In genomic region chr3:150756491-150757059, GRCh38 we compare ENCODE assay signal across 1 cellular context.
TF ChIP-seq lines count a peak whose summit lies in the region.

No MANE protein-coding gene starts in this region.

TF ChIP-seq in liver, 16 proteins besides CTCF, POLR2A, EP300 and RAD21 (continued from another document):
- TF ChIP-seq GABPA (IDR thresholded peaks at IDR 0.05 in 1 of 2, conservative IDR thresholded peaks at IDR 0.05 in 1 of 2) (no peak), RXRA (IDR thresholded peaks at IDR 0.05) (peak; percentile 61 to 76), NR2F2 (IDR thresholded peaks at IDR 0.05) (no peak), ZBTB33 (IDR thresholded peaks at IDR 0.05) (peak; percentile 49), HNF4G (IDR thresholded peaks at IDR 0.05) (peak; percentile 75), SP1 (IDR thresholded peaks at IDR 0.05) (peak; percentile 58), EGR1 (IDR thresholded peaks at IDR 0.05; ENCODE audit: low read depth in 2 of 2) (peak in 1 of 2 donors; percentile 35), TAF1 (conservative IDR thresholded peaks at IDR 0.05) (no peak), HNF4A (conservative IDR thresholded peaks at IDR 0.05) (peak; percentile 90 to 93), JUND (IDR thresholded peaks at IDR 0.05) (peak in 1 of 2 donors; percentile 40), FOXA2 (IDR thresholded peaks at IDR 0.05) (peak; percentile 32), YY1 (IDR thresholded peaks at IDR 0.05) (peak; percentile 51)
- TF ChIP-seq, protein P1, sequence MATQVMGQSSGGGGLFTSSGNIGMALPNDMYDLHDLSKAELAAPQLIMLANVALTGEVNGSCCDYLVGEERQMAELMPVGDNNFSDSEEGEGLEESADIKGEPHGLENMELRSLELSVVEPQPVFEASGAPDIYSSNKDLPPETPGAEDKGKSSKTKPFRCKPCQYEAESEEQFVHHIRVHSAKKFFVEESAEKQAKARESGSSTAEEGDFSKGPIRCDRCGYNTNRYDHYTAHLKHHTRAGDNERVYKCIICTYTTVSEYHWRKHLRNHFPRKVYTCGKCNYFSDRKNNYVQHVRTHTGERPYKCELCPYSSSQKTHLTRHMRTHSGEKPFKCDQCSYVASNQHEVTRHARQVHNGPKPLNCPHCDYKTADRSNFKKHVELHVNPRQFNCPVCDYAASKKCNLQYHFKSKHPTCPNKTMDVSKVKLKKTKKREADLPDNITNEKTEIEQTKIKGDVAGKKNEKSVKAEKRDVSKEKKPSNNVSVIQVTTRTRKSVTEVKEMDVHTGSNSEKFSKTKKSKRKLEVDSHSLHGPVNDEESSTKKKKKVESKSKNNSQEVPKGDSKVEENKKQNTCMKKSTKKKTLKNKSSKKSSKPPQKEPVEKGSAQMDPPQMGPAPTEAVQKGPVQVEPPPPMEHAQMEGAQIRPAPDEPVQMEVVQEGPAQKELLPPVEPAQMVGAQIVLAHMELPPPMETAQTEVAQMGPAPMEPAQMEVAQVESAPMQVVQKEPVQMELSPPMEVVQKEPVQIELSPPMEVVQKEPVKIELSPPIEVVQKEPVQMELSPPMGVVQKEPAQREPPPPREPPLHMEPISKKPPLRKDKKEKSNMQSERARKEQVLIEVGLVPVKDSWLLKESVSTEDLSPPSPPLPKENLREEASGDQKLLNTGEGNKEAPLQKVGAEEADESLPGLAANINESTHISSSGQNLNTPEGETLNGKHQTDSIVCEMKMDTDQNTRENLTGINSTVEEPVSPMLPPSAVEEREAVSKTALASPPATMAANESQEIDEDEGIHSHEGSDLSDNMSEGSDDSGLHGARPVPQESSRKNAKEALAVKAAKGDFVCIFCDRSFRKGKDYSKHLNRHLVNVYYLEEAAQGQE (IDR thresholded peaks at IDR 0.05), result no peak
- TF ChIP-seq, protein P2, sequence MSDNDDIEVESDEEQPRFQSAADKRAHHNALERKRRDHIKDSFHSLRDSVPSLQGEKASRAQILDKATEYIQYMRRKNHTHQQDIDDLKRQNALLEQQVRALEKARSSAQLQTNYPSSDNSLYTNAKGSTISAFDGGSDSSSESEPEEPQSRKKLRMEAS (IDR thresholded peaks at IDR 0.05), result no peak
- TF ChIP-seq, protein P3, sequence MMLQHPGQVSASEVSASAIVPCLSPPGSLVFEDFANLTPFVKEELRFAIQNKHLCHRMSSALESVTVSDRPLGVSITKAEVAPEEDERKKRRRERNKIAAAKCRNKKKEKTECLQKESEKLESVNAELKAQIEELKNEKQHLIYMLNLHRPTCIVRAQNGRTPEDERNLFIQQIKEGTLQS (IDR thresholded peaks at IDR 0.05), result no peak
TF ChIP-seq in liver: peak in this region for 10.
